ENCODE assay signal across 18 cellular contexts in the genomic region with DNA sequence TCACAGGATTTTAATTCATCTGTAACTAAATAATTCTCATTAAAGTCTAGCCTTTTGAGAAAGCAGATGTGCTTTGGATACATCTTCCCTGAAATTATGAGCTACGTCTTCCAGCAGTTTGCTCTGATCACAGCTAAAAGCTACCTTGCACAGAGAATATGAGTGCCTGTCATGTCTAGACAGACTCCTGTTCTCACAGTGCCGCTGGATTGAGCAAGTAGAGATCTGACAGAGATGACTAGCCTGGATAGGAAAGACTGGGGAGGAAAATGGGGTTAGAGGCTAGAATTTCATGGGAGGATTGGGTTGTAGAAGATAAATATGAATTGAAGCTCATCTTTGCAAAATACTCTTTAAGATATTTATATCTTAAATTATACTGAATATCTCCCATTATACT. TPM values are rescaled to one million over a fixed set of nuclear protein-coding genes. Genes with fewer than 3 reads are reported as not detected.
DNase-seq lines count a peak whose midpoint lies in the region; ATAC-seq and TF ChIP-seq lines count a peak whose summit lies in the region.
"Had no signal": no experiment of that assay in that cellular context is flagged by ENCODE, and none has a peak within 500 bp of the region (broad histone marks: within the 10 kb centered on the region; RNA-seq: fewer than 3 reads in every experiment).

No MANE protein-coding gene starts in this region.

- peaks cover 8 to 45% (median 31%) of the 10 kb centered on the region in 7 donors for H3K4me1 Mint-ChIP-seq in naive thymus-derived CD4-positive, alpha-beta T cell

- H2AFZ ChIP-seq in DND-41 (ENCODE audit: low read depth, low read length) = no peak overlapping the region

- H4K20me1 ChIP-seq in DND-41 (ENCODE audit: insufficient read depth, low read length) = no peaks in the 10 kb centered on the region

- peaks cover 84% of the 10 kb centered on the region for H3K36me3 ChIP-seq in DND-41 (ENCODE audit: insufficient read depth, low read length)
- peaks cover 5 to 32% (median 7%) of the 10 kb centered on the region in 3 experiments for H3K36me3 ChIP-seq in naive thymus-derived CD4-positive, alpha-beta T cell (ENCODE audit: control insufficient read depth in 2 of 3, insufficient read depth in 3 of 3, low read length in 3 of 3)

- H3K27me3 ChIP-seq in DND-41 (ENCODE audit: insufficient read depth, low read length, poor library complexity) = no peaks in the 10 kb centered on the region
- H3K27me3 ChIP-seq in naive thymus-derived CD4-positive, alpha-beta T cell (ENCODE audit: control insufficient read depth in 2 of 2, insufficient read depth in 2 of 2, low read length in 2 of 2) = no peaks in the 10 kb centered on the region

- CTCF ChIA-PET in RWPE1 (lab: Yijun Ruan, JAX) = no interaction called here
- CTCF ChIA-PET in naive thymus-derived CD4-positive, alpha-beta T cell (lab: Charles Lee) = interaction anchor here (0.9 kb wide), 1 partner anchor 170 kb away, joined by 3 read pairs; no protein-coding TSS in a partner anchor

- POLR2A ChIA-PET in RWPE1 (lab: Yijun Ruan, JAX; ENCODE audit: low non-redundant PET) = no interaction called here
- POLR2A ChIA-PET in naive thymus-derived CD4-positive, alpha-beta T cell (lab: Charles Lee) = interaction anchor here (0.7 kb wide), 1 partner anchor 526 kb away, joined by 3 read pairs; no protein-coding TSS in a partner anchor

- DNase-seq in DND-41 (no peak), RWPE1 (ENCODE audit: low spot score) (peak; percentile 9), cerebellar cortex (ENCODE audit: low spot score) (peak; percentile 36)
- DNase-seq in naive thymus-derived CD4-positive, alpha-beta T cell = no peak
- DNase-seq: NCI-H1436, NCI-H2029 treated with DMSO at 0.1 percent for 48 hours, NCI-H510A, NCI-H748 treated with DMSO at 0.1 percent for 48 hours, OCI-M1, SHP77, SK-N-SH had no signal

- peaks cover 7 to 36% (median 26%) of the 10 kb centered on the region in 5 donors for H3K36me3 Mint-ChIP-seq in naive thymus-derived CD4-positive, alpha-beta T cell

- no peaks in the 10 kb centered on the region for H3K27me3 Mint-ChIP-seq in naive thymus-derived CD4-positive, alpha-beta T cell

- no peaks in the 10 kb centered on the region for H3K9me3 ChIP-seq in DND-41 (ENCODE audit: insufficient read depth, low read length, severe bottlenecking)
- no peaks in the 10 kb centered on the region for H3K9me3 ChIP-seq in naive thymus-derived CD4-positive, alpha-beta T cell (ENCODE audit: control insufficient read depth in 2 of 3, low read length in 3 of 3)
- H3K9me3 ChIP-seq: SK-N-SH had no signal

- H3K27ac Mint-ChIP-seq in naive thymus-derived CD4-positive, alpha-beta T cell = peak overlapping the region in 5 of 9 donors; percentile 1 to 41 (median 8)

- ATAC-seq in DND-41 (ENCODE audit: insufficient read depth, low read depth) = no peak
- ATAC-seq in naive thymus-derived CD4-positive, alpha-beta T cell = no peak
- ATAC-seq in GM21786 (IDR thresholded peaks at IDR 0.05; ENCODE audit: unreplicated experiment) = no peak
- ATAC-seq in HG03196 (IDR thresholded peaks at IDR 0.05; ENCODE audit: unreplicated experiment) = no peak
- no peak for ATAC-seq in GM18517 (IDR thresholded peaks at IDR 0.05; ENCODE audit: unreplicated experiment)

- H3K4me1 ChIP-seq in DND-41 (ENCODE audit: insufficient read depth, low read length) = no peaks in the 10 kb centered on the region
- H3K4me1 ChIP-seq in naive thymus-derived CD4-positive, alpha-beta T cell (ENCODE audit: control insufficient read depth in 2 of 2, insufficient read depth in 2 of 2, low read length in 2 of 2) = no peaks in the 10 kb centered on the region

- no peak overlapping the region for H3K4me3 Mint-ChIP-seq in naive thymus-derived CD4-positive, alpha-beta T cell

- no peak for TF ChIP-seq CTCF in DND-41 (IDR thresholded peaks at IDR 0.05; ENCODE audit: borderline replicate concordance, extremely low read depth, low read length, poor library complexity, severe bottlenecking)
- TF ChIP-seq CTCF in RWPE1 (conservative IDR thresholded peaks at IDR 0.05; ENCODE audit: low read depth) = no peak

- intact Hi-C loops in naive thymus-derived CD4-positive, alpha-beta T cell (cut with micrococcal nuclease) = no loop called here

- H3K9me3 Mint-ChIP-seq in naive thymus-derived CD4-positive, alpha-beta T cell = no peaks in the 10 kb centered on the region

- no peak overlapping the region for H3K4me3 ChIP-seq in DND-41 (ENCODE audit: low read depth in 1 of 2, low read length in 2 of 2)
- H3K4me3 ChIP-seq in naive thymus-derived CD4-positive, alpha-beta T cell (ENCODE audit: low read length) = no peak overlapping the region

- H3K27ac ChIP-seq in DND-41 (ENCODE audit: low read length) (0 out of 2 replicates have a peak overlapping the region, but pooled peaks have one; percentile 31), RWPE1 (no peak overlapping the region)
- no peak overlapping the region for H3K27ac ChIP-seq in naive thymus-derived CD4-positive, alpha-beta T cell (ENCODE audit: low read depth, low read length)
- H3K27ac ChIP-seq: HL-60, KMS-11 had no signal

- H3K4me2 ChIP-seq in DND-41 (ENCODE audit: insufficient read depth, low read length) = no peak overlapping the region
- H3K4me2 ChIP-seq: KMS-11, SK-N-SH had no signal

- H3K79me2 ChIP-seq in DND-41 (ENCODE audit: insufficient read depth, low read length) = peaks cover 62% of the 10 kb centered on the region

- no peak overlapping the region for H3K9ac ChIP-seq in DND-41 (ENCODE audit: low read depth, low read length)
- H3K9ac ChIP-seq: KMS-11, SK-N-SH had no signal

RNA-seq across cellular contexts. Expression of a gene that starts 24.1 kb away (rescaled TPM):
- total RNA-seq in naive thymus-derived CD4-positive, alpha-beta T cell = 10 to 100 TPM; 39.1 to 57.5 (median 40.2) TPM
- polyA plus RNA-seq in naive thymus-derived CD4-positive, alpha-beta T cell = 10 to 100 TPM; 23.0 to 26.3 TPM

RNA-seq across cellular contexts. Expression of a gene that starts 24.3 kb away (rescaled TPM):
- total RNA-seq in naive thymus-derived CD4-positive, alpha-beta T cell = 10 to 100 TPM; 26.9 to 51.6 (median 43.5) TPM
- 10 to 100 TPM; 76.4 to 87.5 TPM for polyA plus RNA-seq in naive thymus-derived CD4-positive, alpha-beta T cell

RNA-seq across cellular contexts. Expression of a gene that starts 36.3 kb away (rescaled TPM):
- 100 to 1,000 TPM; 122 to 328 (median 288) TPM for total RNA-seq in naive thymus-derived CD4-positive, alpha-beta T cell
- polyA plus RNA-seq in naive thymus-derived CD4-positive, alpha-beta T cell = 100 to 1,000 TPM; 192 to 421 TPM
- total RNA-seq: A673, HT1080 had no signal

Comparison
In these comparisons a context has a peak if more than half of its experiments do, and no peak if none do; other contexts are left out.
1. DNase-seq: peak in RWPE1 (single experiment) and cerebellar cortex (single experiment); none in DND-41 (single experiment) and naive thymus-derived CD4-positive, alpha-beta T cell (0 of 9).